8 cellular contexts compared by ENCODE assay signal in the genomic region with DNA sequence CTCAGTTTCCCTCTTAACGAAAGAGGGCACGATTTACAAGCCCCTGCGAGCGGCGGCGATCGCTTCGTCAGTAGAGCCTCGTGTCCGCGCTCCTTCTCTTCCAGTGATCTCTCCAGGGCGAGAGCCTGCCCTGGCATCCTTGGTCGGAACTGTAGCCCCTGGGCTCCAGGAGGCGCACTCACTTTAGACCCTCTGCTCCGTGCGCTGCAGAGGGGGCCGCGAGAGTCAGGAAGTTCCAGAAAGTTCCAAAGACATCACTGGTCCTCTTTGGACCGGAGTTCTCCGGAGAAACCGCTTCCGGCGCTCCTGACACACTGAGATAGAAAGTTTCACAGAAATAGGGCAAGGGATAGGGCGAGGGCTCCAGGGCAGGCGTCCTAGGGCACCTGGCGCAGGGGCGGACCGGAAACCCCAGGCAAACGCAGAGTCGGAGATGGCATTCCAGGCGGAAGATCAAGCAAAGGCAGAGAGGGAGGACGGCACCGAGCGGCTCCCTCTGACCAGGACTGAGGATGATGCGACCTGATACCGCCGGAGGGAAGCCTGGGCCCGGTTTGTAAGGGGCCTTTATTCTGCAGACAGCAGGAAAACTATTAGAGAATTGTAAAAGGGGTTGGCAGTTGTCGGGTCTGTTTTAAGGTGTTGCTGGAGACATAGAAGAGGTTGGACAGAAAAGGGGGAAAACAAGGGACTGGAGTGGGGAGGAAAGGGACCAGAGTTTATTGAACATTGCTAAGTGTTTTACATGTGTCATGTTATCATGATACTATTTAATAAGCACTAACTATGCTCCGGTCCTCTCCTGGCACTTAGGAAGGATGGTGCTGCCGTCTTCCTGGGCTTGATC. TPM values are rescaled to one million over a fixed set of nuclear protein-coding genes. Genes with fewer than 3 reads are reported as not detected.
DNase-seq lines count a peak whose midpoint lies in the region; ATAC-seq, FAIRE-seq and TF ChIP-seq lines count a peak whose summit lies in the region.

No MANE protein-coding gene starts in this region.

- no peaks in the 10 kb centered on the region for H3K9me3 Mint-ChIP-seq in natural killer cell

- no peaks in the 10 kb centered on the region for H3K9me3 ChIP-seq in endocrine pancreas (ENCODE audit: control insufficient read depth, low read length)
- no peaks in the 10 kb centered on the region for H3K9me3 ChIP-seq in uterus
- no peaks in the 10 kb centered on the region for H3K9me3 ChIP-seq in kidney (ENCODE audit: control insufficient read depth in 1 of 2, low read length in 2 of 2)

- H3K4me3 Mint-ChIP-seq in natural killer cell, result peak overlapping the region; percentile 41

- H3K4me1 ChIP-seq in endocrine pancreas (ENCODE audit: control insufficient read depth, insufficient read depth, low read length) (no peaks in the 10 kb centered on the region), uterus (peaks cover 0 to 25% of the 10 kb centered on the region in 2 donors), kidney (ENCODE audit: control insufficient read depth in 1 of 2, insufficient read depth in 1 of 2, low read depth in 1 of 2, low read length in 2 of 2) (peaks cover 0 to 3% of the 10 kb centered on the region in 2 donors)

- H3K9ac ChIP-seq in endocrine pancreas (ENCODE audit: control insufficient read depth, insufficient read depth, low read length) (peak overlapping the region; percentile 67), kidney (ENCODE audit: low read length in 2 of 2) (no peak overlapping the region)

- no peak for TF ChIP-seq CTCF in natural killer cell (IDR thresholded peaks at IDR 0.05)
- no peak for TF ChIP-seq CTCF in uterus (IDR thresholded peaks at IDR 0.05)
- no peak for TF ChIP-seq CTCF in kidney (IDR thresholded peaks at IDR 0.05; ENCODE audit: borderline replicate concordance, extremely low read depth, insufficient read depth)

- H3K4me3 ChIP-seq in endocrine pancreas (ENCODE audit: control insufficient read depth, insufficient read depth, low read length), result no peak overlapping the region
- H3K4me3 ChIP-seq in uterus, result peak overlapping the region; percentile 24 to 53
- peak overlapping the region in 1 of 2 donors; percentile 32 for H3K4me3 ChIP-seq in kidney (ENCODE audit: low read length in 2 of 2)

- no peak for TF ChIP-seq POLR2A in uterus (IDR thresholded peaks at IDR 0.05)

- H3K36me3 ChIP-seq in endocrine pancreas (ENCODE audit: control insufficient read depth, insufficient read depth, low read length) (no peaks in the 10 kb centered on the region), uterus (no peaks in the 10 kb centered on the region), kidney (ENCODE audit: control insufficient read depth in 1 of 2, insufficient read depth in 2 of 2, low read length in 2 of 2) (no peaks in the 10 kb centered on the region)

- no peak for FAIRE-seq in kidney (lab: Jason Lieb, UNC)

- peaks cover 45 to 53% of the 10 kb centered on the region in 2 donors for H3K27me3 Mint-ChIP-seq in natural killer cell (ENCODE audit: low read depth in 2 of 2)

- peak; percentile 34 for ATAC-seq in Right ventricle myocardium inferior
- ATAC-seq in natural killer cell, result no peak
- no peak for ATAC-seq in HG03432 (IDR thresholded peaks at IDR 0.05; ENCODE audit: unreplicated experiment)

- intact Hi-C loops in Right ventricle myocardium inferior (cut with DNase I) (no loop called here), cardiac septum (cut with DNase I) (no loop called here), natural killer cell (cut with micrococcal nuclease) (no loop called here), uterus (cut with DNase I; ENCODE audit: low total_unique reads) (no loop called here), kidney (cut with DNase I) (no loop called here)

- H3K4me1 Mint-ChIP-seq in natural killer cell, result peaks cover 0 to 4% of the 10 kb centered on the region in 2 donors

- H3K27me3 ChIP-seq in endocrine pancreas (ENCODE audit: control insufficient read depth, insufficient read depth, low read length) (no peaks in the 10 kb centered on the region), uterus (no peaks in the 10 kb centered on the region)

- H3K27ac ChIP-seq in uterus (peak overlapping the region; percentile 34 to 67), kidney (ENCODE audit: low read depth in 2 of 2, low read length in 2 of 2) (no peak overlapping the region)

- H3K27ac Mint-ChIP-seq in natural killer cell, result no peak overlapping the region

- no peaks in the 10 kb centered on the region for H3K36me3 Mint-ChIP-seq in natural killer cell

- DNase-seq in Right ventricle myocardium inferior (ENCODE audit: missing footprints) (no peak), cardiac septum (ENCODE audit: low spot score) (no peak), natural killer cell (no peak), uterus (peak; percentile 18 to 25), NCI-H2029 treated with DMSO at 0.1 percent for 48 hours (lab: John Stamatoyannopoulos, UW) (no peak), kidney (no peak)

RNA-seq across cellular contexts. Expression of gene CPEB1, which starts 1.3 kb away (rescaled TPM):
- total RNA-seq in Right ventricle myocardium inferior (1.9 TPM), cardiac septum (3.1 TPM), natural killer cell (not detected), uterus (10 to 100 TPM in 1 of 4 donors, 1 to 10 TPM in 2, under 1 TPM in 1; 0.77 to 14.1 (median 2.9) TPM), kidney (1.4 TPM)
- polyA plus RNA-seq in kidney (ENCODE audit: insufficient read depth, low read depth, low replicate concordance), result 1.6 TPM

Comparison
In these comparisons a context has a peak if more than half of its experiments do, and no peak if none do; other contexts are left out.
1. DNase-seq: peak in uterus (2 of 2); none in Right ventricle myocardium inferior (single experiment), cardiac septum (single experiment), natural killer cell (single experiment), NCI-H2029 treated with DMSO at 0.1 percent for 48 hours (single experiment) and kidney (single experiment).
2. H3K27ac ChIP-seq: peak in uterus (2 of 2); none in kidney (0 of 2).